Comparison of ENCODE assay signal across 13 cellular contexts in genomic region chr17:37673386-37673785, GRCh38. TPM values are rescaled to one million over a fixed set of nuclear protein-coding genes. Genes with fewer than 3 reads are reported as not detected.
DNase-seq lines count a peak whose midpoint lies in the region; ATAC-seq and TF ChIP-seq lines count a peak whose summit lies in the region.
"Had no signal": no experiment of that assay in that cellular context is flagged by ENCODE, and none has a peak within 500 bp of the region (broad histone marks: within the 10 kb centered on the region; RNA-seq: fewer than 3 reads in every experiment).

No MANE protein-coding gene starts in this region.

- H3K4me3 ChIP-seq in IMR-90 (ENCODE audit: insufficient read depth, low read depth, low read length) = no peak overlapping the region
- H3K4me3 ChIP-seq in mesenchymal stem cell (ENCODE audit: insufficient read depth in 1 of 2, low read depth in 1 of 2, low read length in 2 of 2) = no peak overlapping the region
- H3K4me3 ChIP-seq: BLaER1 had no signal

- in situ Hi-C loops in IMR-90 (cut with MboI; ENCODE audit: low sequenced_read_pairs) = no loop called here

- no peak for ATAC-seq in IMR-90 (ENCODE audit: low read depth)

- TF ChIP-seq CTCF in IMR-90 (conservative IDR thresholded peaks at IDR 0.05; ENCODE audit: low read depth, low read length) = no peak

- peak overlapping the region; percentile 85 for H3K4ac ChIP-seq in IMR-90 (ENCODE audit: low read depth, low read length)
- H3K4ac ChIP-seq in mesenchymal stem cell (ENCODE audit: low read depth in 1 of 2, low read length in 2 of 2) = no peak overlapping the region

- H2BK12ac ChIP-seq in mesenchymal stem cell (ENCODE audit: low read length in 2 of 2) = peak overlapping the region in 1 of 2 experiments; percentile 12

- H3K79me1 ChIP-seq in IMR-90 (ENCODE audit: low read depth in 1 of 2, low read length in 2 of 2) = no peaks in the 10 kb centered on the region
- no peaks in the 10 kb centered on the region for H3K79me1 ChIP-seq in mesenchymal stem cell (replicated peaks; ENCODE audit: low read length, poor library complexity, severe bottlenecking)

- peak overlapping the region; percentile 5; the same call in 1 of the 2 replicates for H3K18ac ChIP-seq in IMR-90 (ENCODE audit: low read depth, low read length)
- no peak overlapping the region for H3K18ac ChIP-seq in mesenchymal stem cell (ENCODE audit: low read depth in 1 of 2, low read length in 2 of 2)

- no peaks in the 10 kb centered on the region for H3K9me3 ChIP-seq in IMR-90 (ENCODE audit: control insufficient read depth, insufficient read depth, low read length)
- peaks cover under 1% of the 10 kb centered on the region for H3K9me3 ChIP-seq in mesenchymal stem cell (ENCODE audit: control insufficient read depth, low read length)
- H3K9me3 ChIP-seq: BLaER1 had no signal

- no peaks in the 10 kb centered on the region for H3K36me3 ChIP-seq in IMR-90 (ENCODE audit: control insufficient read depth, insufficient read depth, low read length)
- H3K36me3 ChIP-seq in mesenchymal stem cell (ENCODE audit: control insufficient read depth in 1 of 2, insufficient read depth in 2 of 2, low read depth in 1 of 2, low read length in 2 of 2) = no peaks in the 10 kb centered on the region
- H3K36me3 ChIP-seq: BLaER1 had no signal

- peaks cover 35% of the 10 kb centered on the region for H3K9me1 ChIP-seq in IMR-90 (ENCODE audit: insufficient read depth, low read length)

- CTCF ChIA-PET in IMR-90 (lab: Yijun Ruan, JAX) = interaction anchor here (0.7 kb wide), 1 partner anchor 652 kb away, joined by 6 read pairs; no protein-coding TSS in a partner anchor

- peak overlapping the region in 1 of 2 experiments; percentile 48; a peak in 1 of 4 replicates for H4K8ac ChIP-seq in IMR-90 (ENCODE audit: low read depth in 2 of 2, low read length in 2 of 2)
- H4K8ac ChIP-seq in mesenchymal stem cell (ENCODE audit: low read length) = no peak overlapping the region

- peak overlapping the region; percentile 89 for H2AK5ac ChIP-seq in IMR-90 (ENCODE audit: low read depth, low read length)
- H2AK5ac ChIP-seq in mesenchymal stem cell (ENCODE audit: low read length, severe bottlenecking) = peak overlapping the region; percentile 0

- POLR2A ChIA-PET in IMR-90 (lab: Charles Lee; ENCODE audit: unreplicated experiment) = no interaction called here

- H3K27ac ChIP-seq in IMR-90 (ENCODE audit: insufficient read depth, low read length) (no peak overlapping the region), mesenchymal stem cell (ENCODE audit: low read length, poor library complexity, severe bottlenecking) (no peak overlapping the region)
- H3K27ac ChIP-seq: BLaER1, KMS-11 had no signal

- H3K9ac ChIP-seq in IMR-90 (ENCODE audit: low read depth, low read length) (no peak overlapping the region), mesenchymal stem cell (ENCODE audit: low read length) (no peak overlapping the region)
- H3K9ac ChIP-seq: BLaER1, KMS-11 had no signal

- no TSS peak for BruUV-seq in IMR-90 (replicated peaks; lab: Mats Ljungman, UMichigan)

- no peak for TF ChIP-seq POLR2A in IMR-90 (IDR thresholded peaks at IDR 0.05; ENCODE audit: low read depth, low read length)

- H3K56ac ChIP-seq in IMR-90 (ENCODE audit: extremely low read depth, insufficient read depth, low read length) = no peak overlapping the region

- H2AK9ac ChIP-seq in IMR-90 (replicated peaks; ENCODE audit: low read depth, low read length, poor library complexity) = peak overlapping the region; percentile 61

- intact Hi-C loops in IMR-90 (cut with micrococcal nuclease) = no loop called here

- H2BK5ac ChIP-seq in IMR-90 (ENCODE audit: low read depth, low read length, poor library complexity, severe bottlenecking) = no peak overlapping the region
- H2BK5ac ChIP-seq in mesenchymal stem cell (ENCODE audit: low read depth, low read length, poor library complexity, severe bottlenecking) = no peak overlapping the region

- TF ChIP-seq RAD21 in IMR-90 (IDR thresholded peaks at IDR 0.05; ENCODE audit: low read length) = no peak

- peak overlapping the region; percentile 10; the same call in 1 of the 2 replicates for H3K23ac ChIP-seq in IMR-90 (ENCODE audit: low read depth, low read length)
- no peak overlapping the region for H3K23ac ChIP-seq in mesenchymal stem cell (ENCODE audit: low read length in 2 of 2)

- WGBS in IMR-90 (ENCODE audit: extremely low coverage in 2 of 2, insufficient read length in 1 of 2), 2 experiments = 100% methylated on average over 1 of the region's 2 CpGs; no CpG with 5 or more reads in 1 of the 2 experiments
- WGBS in mesenchymal stem cell = 95% methylated on average over 1 of the region's 2 CpGs

- dilution Hi-C loops in IMR-90 (cut with HindIII; ENCODE audit: low sequenced_read_pairs, unreplicated experiment) = no loop called here

- peak overlapping the region; percentile 85 for H2BK120ac ChIP-seq in IMR-90 (ENCODE audit: low read depth, low read length)
- no peak overlapping the region for H2BK120ac ChIP-seq in mesenchymal stem cell (ENCODE audit: low read depth, low read length)

- H3K4me2 ChIP-seq in IMR-90 (ENCODE audit: low read depth, low read length) = no peak overlapping the region
- H3K4me2 ChIP-seq in mesenchymal stem cell (ENCODE audit: low read length, poor library complexity, severe bottlenecking) = no peak overlapping the region
- H3K4me2 ChIP-seq: BLaER1, KMS-11 had no signal

- H3K27me3 ChIP-seq in IMR-90 (ENCODE audit: control insufficient read depth, insufficient read depth, low read length) (no peaks in the 10 kb centered on the region), mesenchymal stem cell (ENCODE audit: control insufficient read depth in 1 of 2, insufficient read depth in 1 of 2, low read length in 2 of 2) (peaks cover 0 to 20% of the 10 kb centered on the region in 2 experiments)
- H3K27me3 ChIP-seq: BLaER1 had no signal

- no peak overlapping the region; the same call in 1 of the 2 replicates for H4K5ac ChIP-seq in IMR-90 (ENCODE audit: low read depth, low read length)

- peaks cover 22% of the 10 kb centered on the region for H3K4me1 ChIP-seq in IMR-90 (ENCODE audit: control insufficient read depth, insufficient read depth, low read length)
- peaks cover 24% of the 10 kb centered on the region for H3K4me1 ChIP-seq in mesenchymal stem cell (ENCODE audit: control insufficient read depth, insufficient read depth, low read depth, low read length)

- H4K20me1 ChIP-seq in IMR-90 (ENCODE audit: insufficient read depth, low read length) = no peaks in the 10 kb centered on the region
- H4K20me1 ChIP-seq: BLaER1 had no signal

- H2BK20ac ChIP-seq in IMR-90 (ENCODE audit: low read depth, low read length) = peak overlapping the region; percentile 76

- peak overlapping the region; percentile 37 for H4K91ac ChIP-seq in IMR-90 (ENCODE audit: insufficient read depth, low read depth, low read length)
- H4K91ac ChIP-seq in mesenchymal stem cell (ENCODE audit: low read length) = no peak overlapping the region

- H2AFZ ChIP-seq in IMR-90 (replicated peaks; ENCODE audit: low read length, poor library complexity) (peak overlapping the region; percentile 54), mesenchymal stem cell (ENCODE audit: low read depth, low read length) (no peak overlapping the region)

- peak overlapping the region; percentile 36; the same call in 2 of the 3 replicates for H2BK15ac ChIP-seq in IMR-90 (ENCODE audit: low read depth, low read length)
- no peak overlapping the region for H2BK15ac ChIP-seq in mesenchymal stem cell (ENCODE audit: low read depth, poor library complexity, severe bottlenecking)

- H3K14ac ChIP-seq in IMR-90 (replicated peaks; ENCODE audit: low read depth, low read length) = peak overlapping the region; percentile 68
- H3K14ac ChIP-seq in mesenchymal stem cell (ENCODE audit: low read length in 2 of 2) = no peak overlapping the region

- DNase-seq in EH (ENCODE audit: low read depth) (peak; percentile 54), IMR-90 (no peak), mesenchymal stem cell (no peak), DMS 273 (lab: John Stamatoyannopoulos, UW; ENCODE audit: unreplicated experiment) (no peak), NCI-H69 (lab: John Stamatoyannopoulos, UW) (no peak)
- DNase-seq in activated CD4-positive, alpha-beta T cell treated with anti-CD3 and anti-CD28 coated beads, Interleukin-2, amount 50 U/mL, for 48 hours = no peak
- DNase-seq: ACHN; CD4-positive, alpha-beta memory T cell; DND-41; GOT3; H7 had no signal

TF ChIP-seq in IMR-90, 13 proteins besides CTCF, POLR2A, EP300 and RAD21:
- TF ChIP-seq BHLHE40 (IDR thresholded peaks at IDR 0.05; ENCODE audit: low read depth, low read length) (no peak), CEBPB (IDR thresholded peaks at IDR 0.05; ENCODE audit: low read depth, low read length) (no peak), ELK1 (IDR thresholded peaks at IDR 0.05; ENCODE audit: borderline replicate concordance, low read depth, low read length) (no peak)

RNA-seq across cellular contexts. Expression of gene DDX52, which starts 30.1 kb away (rescaled TPM):
- total RNA-seq in IMR-90 (2012; rRNA removed) = 26.7 and 32.2 TPM in 2 replicates
- polyA plus RNA-seq in IMR-90 (2012; rRNA removed) = 11.2 and 12.5 TPM in 2 replicates
- 1.4 and 1.9 TPM in 2 replicates for polyA plus RNA-seq in IMR-90 (2012; cell fraction: cytosol; rRNA removed)
- polyA plus RNA-seq in IMR-90 (2012; cell fraction: nucleus; rRNA removed; ENCODE audit: low replicate concordance) = 3.3 and 28.4 TPM in 2 replicates
- polyA plus RNA-seq in mesenchymal stem cell (2013, experiment 1 of 2) = 27.2 TPM
- polyA plus RNA-seq in mesenchymal stem cell (2013, experiment 2 of 2) = 28.6 TPM
